ENCODE assay signal across 8 cellular contexts in the genomic region with DNA sequence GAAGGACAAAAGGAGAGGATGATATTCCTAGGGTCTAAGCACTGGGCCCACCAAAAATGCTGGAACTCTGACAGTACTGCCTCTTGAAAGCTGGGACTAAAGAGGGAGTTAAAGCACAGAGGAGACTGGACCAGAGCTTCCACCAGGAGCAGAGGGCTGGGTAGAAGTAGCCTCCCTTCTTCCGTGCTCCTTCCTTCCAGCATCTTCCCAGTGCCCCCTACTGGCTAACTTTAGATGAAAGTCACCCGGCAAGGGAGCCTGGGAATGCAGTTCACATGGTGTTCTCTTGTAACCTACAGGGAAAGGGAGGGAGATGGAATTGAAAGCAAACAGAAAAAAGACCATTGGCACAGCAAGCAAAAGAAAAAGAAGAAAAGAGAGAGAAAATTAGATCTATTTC.
A peak's percentile ranks its signal among the peaks of the same experiment; 100 is the strongest.
DNase-seq lines count a peak whose midpoint lies in the region; ATAC-seq, FAIRE-seq and TF ChIP-seq lines count a peak whose summit lies in the region.

No MANE protein-coding gene starts in this region.

- peak; percentile 91 for FAIRE-seq in keratinocyte (lab: Jason Lieb, UNC)

- no peaks in the 10 kb centered on the region for H3K9me2 ChIP-seq in MM.1S (replicated peaks; ENCODE audit: insufficient read depth, low read length)

- TF ChIP-seq CTCF in MM.1S (IDR thresholded peaks at IDR 0.05; ENCODE audit: low read length) (peak; percentile 41), keratinocyte (optimal IDR thresholded peaks at IDR 0.05 in 1 of 3, IDR thresholded peaks at IDR 0.05 in 1 of 3, conservative IDR thresholded peaks at IDR 0.05 in 1 of 3; ENCODE audit: extremely low read depth in 1 of 3, insufficient read depth in 2 of 3, low read length in 3 of 3) (peak; percentile 76 to 85 (median 82))

- H3K36me3 Mint-ChIP-seq in stimulated activated naive B cell treated with anti-CD40 and anti-IgM and Interleukin-4, amounts not matched to agents 10 μg/mL and 1 μg/mL and 100 μg/mL, for 72 hours = no peaks in the 10 kb centered on the region

- peak; percentile 68 for ATAC-seq in GM21619 (IDR thresholded peaks at IDR 0.05; ENCODE audit: unreplicated experiment)
- no peak for ATAC-seq in HG03565 (IDR thresholded peaks at IDR 0.05; ENCODE audit: unreplicated experiment)
- no peak for ATAC-seq in stimulated activated naive B cell treated with anti-CD40 and anti-IgM and Interleukin-4, amounts not matched to agents 10 μg/mL and 1 μg/mL and 100 μg/mL, for 72 hours (replicated peaks)

- H2AFZ ChIP-seq in MM.1S (ENCODE audit: low read length) (no peak overlapping the region), keratinocyte (ENCODE audit: control insufficient read depth, low read length) (peak overlapping the region; percentile 50)

- dilution Hi-C loops in keratinocyte (cut with MboI; ENCODE audit: extremely low pct_ligation_motif_present, low sequenced_read_pairs) = no loop called here

- no peaks in the 10 kb centered on the region for H3K9me1 ChIP-seq in keratinocyte (ENCODE audit: control insufficient read depth, extremely low read depth, insufficient read depth, low read length)

- H3K9ac ChIP-seq in MM.1S (ENCODE audit: low read length) = no peak overlapping the region
- no peak overlapping the region for H3K9ac ChIP-seq in keratinocyte (ENCODE audit: control insufficient read depth, extremely low read depth, insufficient read depth, low read length)

- peaks cover 4 to 8% of the 10 kb centered on the region in 2 donors for H3K27me3 Mint-ChIP-seq in stimulated activated naive B cell treated with anti-CD40 and anti-IgM and Interleukin-4, amounts not matched to agents 10 μg/mL and 1 μg/mL and 100 μg/mL, for 72 hours

- H3K4me3 Mint-ChIP-seq in stimulated activated naive B cell treated with anti-CD40 and anti-IgM and Interleukin-4, amounts not matched to agents 10 μg/mL and 1 μg/mL and 100 μg/mL, for 72 hours = no peak overlapping the region

- no peaks in the 10 kb centered on the region for H3K9me3 ChIP-seq in MM.1S (replicated peaks; ENCODE audit: insufficient read depth, low read length)
- H3K9me3 ChIP-seq in keratinocyte (ENCODE audit: control insufficient read depth, low read depth, low read length) = no peaks in the 10 kb centered on the region

- H4K20me1 ChIP-seq in MM.1S (ENCODE audit: insufficient read depth, low read length) (no peaks in the 10 kb centered on the region), keratinocyte (ENCODE audit: control insufficient read depth, extremely low read depth, insufficient read depth, low read length) (no peaks in the 10 kb centered on the region)

- H3K9me3 Mint-ChIP-seq in stimulated activated naive B cell treated with anti-CD40 and anti-IgM and Interleukin-4, amounts not matched to agents 10 μg/mL and 1 μg/mL and 100 μg/mL, for 72 hours = no peaks in the 10 kb centered on the region

- no peak overlapping the region for H3K4me2 ChIP-seq in MM.1S (ENCODE audit: low read depth, low read length)
- no peak overlapping the region for H3K4me2 ChIP-seq in keratinocyte (ENCODE audit: control insufficient read depth, extremely low read depth, insufficient read depth, low read depth, low read length)

- H3K4me1 ChIP-seq in MM.1S (ENCODE audit: low read length) = no peaks in the 10 kb centered on the region
- H3K4me1 ChIP-seq in keratinocyte (ENCODE audit: control insufficient read depth, extremely low read depth, insufficient read depth, low read length) = peaks cover 17% of the 10 kb centered on the region

- no peak overlapping the region for H3K27ac Mint-ChIP-seq in stimulated activated naive B cell treated with anti-CD40 and anti-IgM and Interleukin-4, amounts not matched to agents 10 μg/mL and 1 μg/mL and 100 μg/mL, for 72 hours

- peak in 2 of 3 experiments; percentile 34 to 53 for DNase-seq in NCI-H1417 (lab: John Stamatoyannopoulos, UW)
- DNase-seq in NCI-H1417 treated with DMSO at 0.1 percent for 48 hours (lab: John Stamatoyannopoulos, UW) = no peak
- no peak for DNase-seq in MM.1S
- peak; percentile 83 for DNase-seq in astrocyte of the hippocampus (ENCODE audit: low read depth, low spot score)
- DNase-seq in keratinocyte (ENCODE audit: low read depth, low spot score) = no peak
- DNase-seq in stimulated activated naive B cell treated with anti-CD40 and anti-IgM and Interleukin-4, amounts not matched to agents 10 μg/mL and 1 μg/mL and 100 μg/mL, for 72 hours = no peak

- H3K79me2 ChIP-seq in MM.1S (ENCODE audit: low read length) (no peaks in the 10 kb centered on the region), keratinocyte (ENCODE audit: control insufficient read depth, insufficient read depth, low read length) (no peaks in the 10 kb centered on the region)

- H3K27me3 ChIP-seq in MM.1S (replicated peaks; ENCODE audit: insufficient read depth, low read length) (no peaks in the 10 kb centered on the region), keratinocyte (ENCODE audit: control insufficient read depth, extremely low read depth, insufficient read depth, low read length) (no peaks in the 10 kb centered on the region)

- H3F3A ChIP-seq in MM.1S (ENCODE audit: insufficient read depth, low read length) = no peaks in the 10 kb centered on the region

- no peaks in the 10 kb centered on the region for H3K4me1 Mint-ChIP-seq in stimulated activated naive B cell treated with anti-CD40 and anti-IgM and Interleukin-4, amounts not matched to agents 10 μg/mL and 1 μg/mL and 100 μg/mL, for 72 hours

- H3K4me3 ChIP-seq in MM.1S (ENCODE audit: low read length) = no peak overlapping the region
- no peak overlapping the region for H3K4me3 ChIP-seq in keratinocyte (ENCODE audit: control insufficient read depth in 2 of 3, extremely low read depth in 1 of 3, insufficient read depth in 2 of 3, low read depth in 1 of 3, low read length in 3 of 3)

- H3K36me3 ChIP-seq in MM.1S (replicated peaks; ENCODE audit: insufficient read depth, low read length) (no peaks in the 10 kb centered on the region), keratinocyte (ENCODE audit: control insufficient read depth in 2 of 2, extremely low read depth in 1 of 2, insufficient read depth in 2 of 2, low read length in 2 of 2) (no peaks in the 10 kb centered on the region)

- no peak overlapping the region for H3K27ac ChIP-seq in MM.1S (ENCODE audit: low read length)
- H3K27ac ChIP-seq in keratinocyte (ENCODE audit: control insufficient read depth, insufficient read depth, low read length) = no peak overlapping the region

Comparison
In these comparisons a context has a peak if more than half of its experiments do, and no peak if none do; other contexts are left out.
1. DNase-seq: peak in NCI-H1417 (2 of 3) and astrocyte of the hippocampus (single experiment); none in NCI-H1417 treated with DMSO at 0.1 percent for 48 hours (single experiment), MM.1S (single experiment), keratinocyte (single experiment) and stimulated activated naive B cell treated with anti-CD40 and anti-IgM and Interleukin-4, amounts not matched to agents 10 μg/mL and 1 μg/mL and 100 μg/mL, for 72 hours (single experiment).